8 cellular contexts compared by ENCODE assay signal in the genomic region with DNA sequence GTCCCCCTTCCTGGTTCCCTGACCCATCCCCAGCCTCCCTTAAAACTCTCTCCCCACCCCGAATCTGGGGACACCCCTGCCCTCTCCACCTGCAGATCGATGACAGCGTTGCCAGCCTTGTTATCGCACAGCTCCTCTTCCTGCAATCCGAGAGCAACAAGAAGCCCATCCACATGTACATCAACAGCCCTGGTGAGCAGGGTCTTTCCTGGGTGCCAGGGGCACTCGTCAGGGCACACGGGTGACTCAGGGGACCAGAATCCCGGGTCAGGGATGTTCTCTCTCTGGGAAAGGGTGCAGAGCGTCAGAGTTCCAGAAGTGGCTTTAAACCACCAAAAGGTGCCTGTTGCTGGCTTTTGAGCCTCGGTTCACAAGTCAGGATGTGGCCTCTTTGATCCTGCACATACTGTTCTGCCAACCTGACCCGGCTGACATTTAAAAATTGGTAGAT. TPM values are rescaled to one million over a fixed set of nuclear protein-coding genes. Genes with fewer than 3 reads are reported as not detected.
DNase-seq lines count a peak whose midpoint lies in the region; ATAC-seq, FAIRE-seq and TF ChIP-seq lines count a peak whose summit lies in the region.

No MANE protein-coding gene starts in this region.

- peak overlapping the region; percentile 95 for H3K4me3 ChIP-seq in GM12875 (ENCODE audit: low read depth, low read length)
- H3K4me3 ChIP-seq in endothelial cell of umbilical vein (replicated peaks in 1 of 3; ENCODE audit: insufficient read depth in 1 of 3, low read depth in 1 of 3, low read length in 3 of 3) = peak overlapping the region; percentile 69 to 95 (median 77)
- peak overlapping the region; percentile 69 for H3K4me3 ChIP-seq in parathyroid adenoma (ENCODE audit: low read depth, low read length)

- peak overlapping the region; percentile 71 for H3K27ac ChIP-seq in VCaP
- H3K27ac ChIP-seq in endothelial cell of umbilical vein (ENCODE audit: insufficient read depth, low read depth, low read length) = peak overlapping the region; percentile 57
- peak overlapping the region; percentile 67 for H3K27ac ChIP-seq in parathyroid adenoma

- H3K4me1 ChIP-seq in endothelial cell of umbilical vein (ENCODE audit: control insufficient read depth, extremely low read depth, insufficient read depth, low read length) (peaks cover 7% of the 10 kb centered on the region), parathyroid adenoma (peaks cover 7% of the 10 kb centered on the region)

- H3K36me3 ChIP-seq in endothelial cell of umbilical vein (ENCODE audit: control insufficient read depth in 2 of 2, extremely low read depth in 1 of 2, insufficient read depth in 2 of 2, low read length in 2 of 2) (peaks cover 5 to 14% of the 10 kb centered on the region in 2 experiments), parathyroid adenoma (ENCODE audit: control insufficient read depth, insufficient read depth, low read length) (no peaks in the 10 kb centered on the region)

- TF ChIP-seq CTCF in GM12875 (IDR thresholded peaks at IDR 0.05; ENCODE audit: borderline replicate concordance, insufficient read depth, low read depth, low read length) (no peak), VCaP (conservative IDR thresholded peaks at IDR 0.05) (no peak), endothelial cell of umbilical vein (IDR thresholded peaks at IDR 0.05; ENCODE audit: extremely low read depth in 1 of 2, insufficient read depth in 1 of 2, low read depth in 1 of 2, low read length in 2 of 2) (no peak), parathyroid adenoma (IDR thresholded peaks at IDR 0.05) (no peak)

- TF ChIP-seq POLR2A in endothelial cell of umbilical vein (IDR thresholded peaks at IDR 0.05; ENCODE audit: low read depth, low read length) = no peak

- BruUV-seq in endothelial cell of umbilical vein (replicated peaks; lab: Mats Ljungman, UMichigan) = TSS peak; percentile 58

- CTCF ChIA-PET in endothelial cell of umbilical vein (lab: Charles Lee) = interaction anchor here (1.1 to 1.7 kb wide), 5 partner anchors 10 to 237 kb away, joined by 3 to 8 read pairs (median 4); partner anchors contain the start of gene ALKBH7

- dilution Hi-C loops in endothelial cell of umbilical vein (cut with MboI; ENCODE audit: extremely low pct_ligation_motif_present, low sequenced_read_pairs) = no loop called here

- intact Hi-C loops in endothelial cell of umbilical vein (cut with micrococcal nuclease) = no loop called here

- H3K9me1 ChIP-seq in endothelial cell of umbilical vein (replicated peaks; ENCODE audit: control insufficient read depth, extremely low read depth, insufficient read depth, low read length) = no peaks in the 10 kb centered on the region

- peak overlapping the region; percentile 77 for H3K9ac ChIP-seq in endothelial cell of umbilical vein (replicated peaks; ENCODE audit: extremely low read depth, insufficient read depth, low read length)
- no peak overlapping the region for H3K9ac ChIP-seq in parathyroid adenoma

- H3K79me2 ChIP-seq in endothelial cell of umbilical vein (ENCODE audit: control insufficient read depth, insufficient read depth, low read length) (peaks cover 13% of the 10 kb centered on the region), parathyroid adenoma (no peaks in the 10 kb centered on the region)

- H3K9me3 ChIP-seq in endothelial cell of umbilical vein (replicated peaks; ENCODE audit: control insufficient read depth, insufficient read depth, low read length) = no peaks in the 10 kb centered on the region
- H3K9me3 ChIP-seq in parathyroid adenoma (ENCODE audit: control insufficient read depth, low read length) = no peaks in the 10 kb centered on the region

- FAIRE-seq in endothelial cell of umbilical vein (lab: Jason Lieb, UNC) = no peak

- H3K4me2 ChIP-seq in endothelial cell of umbilical vein (ENCODE audit: insufficient read depth, low read length) (peak overlapping the region; percentile 72), parathyroid adenoma (ENCODE audit: low read length) (peak overlapping the region; percentile 85)

- POLR2A ChIA-PET in endothelial cell of umbilical vein (lab: Charles Lee) = interaction anchor here (3.4 kb wide), 1 partner anchor 10 kb away, joined by 16 read pairs; the partner anchor contains the start of gene ALKBH7

- ATAC-seq in GM18858 (IDR thresholded peaks at IDR 0.05; ENCODE audit: unreplicated experiment) = no peak

- H2AFZ ChIP-seq in endothelial cell of umbilical vein (ENCODE audit: low read depth, low read length) (peak overlapping the region; percentile 96), parathyroid adenoma (peak overlapping the region; percentile 92)

- DNase-seq in endothelial cell of umbilical vein (ENCODE audit: low read depth, low spot score) = no peak
- DNase-seq in NCI-H1436 treated with DMSO at 0.1 percent for 48 hours (lab: John Stamatoyannopoulos, UW) = no peak
- DNase-seq in HuH-7 (ENCODE audit: low spot score) = no peak
- no peak for DNase-seq in activated CD4-positive, CD25-positive, alpha-beta regulatory T cell (lab: John Stamatoyannopoulos, UW)

- H4K20me1 ChIP-seq in endothelial cell of umbilical vein (replicated peaks; ENCODE audit: control insufficient read depth, extremely low read depth, insufficient read depth, low read length) = no peaks in the 10 kb centered on the region

- H3K27me3 ChIP-seq in endothelial cell of umbilical vein (ENCODE audit: control insufficient read depth in 2 of 2, insufficient read depth in 2 of 2, low read length in 2 of 2) (no peaks in the 10 kb centered on the region), parathyroid adenoma (ENCODE audit: control insufficient read depth, insufficient read depth, low read length) (no peaks in the 10 kb centered on the region)

TF ChIP-seq in endothelial cell of umbilical vein, 7 proteins besides CTCF, POLR2A, EP300 and RAD21 (continues in another document):
- TF ChIP-seq FOS (IDR thresholded peaks at IDR 0.05; ENCODE audit: borderline replicate concordance, insufficient read depth, low read length) (no peak), POLR2AphosphoS5 (IDR thresholded peaks at IDR 0.05; ENCODE audit: insufficient read depth, low read depth, low read length) (no peak), EZH2 (IDR thresholded peaks at IDR 0.05; ENCODE audit: borderline replicate concordance, low read depth, low read length, severe bottlenecking) (no peak), JUN (IDR thresholded peaks at IDR 0.05; ENCODE audit: borderline replicate concordance, insufficient read depth, insufficient read length, low read depth) (no peak), MYC (IDR thresholded peaks at IDR 0.05; ENCODE audit: low read depth, low read length) (no peak)

RNA-seq across cellular contexts. Expression of gene CLPP, which starts 1.0 kb away (rescaled TPM):
- 120 and 137 TPM in 2 replicates for total RNA-seq in endothelial cell of umbilical vein
- 314 and 533 TPM in 2 replicates for polyA plus RNA-seq in endothelial cell of umbilical vein
- polyA plus RNA-seq in endothelial cell of umbilical vein (2011; cell fraction: cytosol; rRNA removed) = 108 and 142 TPM in 2 replicates
- 46.8 and 55.1 TPM in 2 replicates for polyA plus RNA-seq in endothelial cell of umbilical vein (2011; cell fraction: nucleus; rRNA removed)
- polyA plus RNA-seq in endothelial cell of umbilical vein (2012) = 84.5 and 117 TPM in 2 replicates
- 39.5 and 61.9 TPM in 2 replicates for polyA minus RNA-seq in endothelial cell of umbilical vein
- polyA minus RNA-seq in endothelial cell of umbilical vein (2011; cell fraction: cytosol; rRNA and poly(A)+ RNA removed) = 62.6 TPM
- polyA minus RNA-seq in endothelial cell of umbilical vein (2011; cell fraction: nucleus; rRNA and poly(A)+ RNA removed) = 8.4 and 11.4 TPM in 2 replicates

RNA-seq across cellular contexts. Expression of gene ALKBH7, which starts 10.2 kb away (rescaled TPM):
- 48.8 and 50.4 TPM in 2 replicates for total RNA-seq in endothelial cell of umbilical vein
- 59.4 and 83.2 TPM in 2 replicates for polyA plus RNA-seq in endothelial cell of umbilical vein
- 24.1 and 31.5 TPM in 2 replicates for polyA plus RNA-seq in endothelial cell of umbilical vein (2011; cell fraction: cytosol; rRNA removed)
- polyA plus RNA-seq in endothelial cell of umbilical vein (2011; cell fraction: nucleus; rRNA removed) = 8.1 and 13.2 TPM in 2 replicates
- polyA plus RNA-seq in endothelial cell of umbilical vein (2012) = 13.4 and 33.2 TPM in 2 replicates
- 7.2 and 9.6 TPM in 2 replicates for polyA minus RNA-seq in endothelial cell of umbilical vein
- 11.7 TPM for polyA minus RNA-seq in endothelial cell of umbilical vein (2011; cell fraction: cytosol; rRNA and poly(A)+ RNA removed)
- 1.5 and 4.6 TPM in 2 replicates for polyA minus RNA-seq in endothelial cell of umbilical vein (2011; cell fraction: nucleus; rRNA and poly(A)+ RNA removed)

RNA-seq across cellular contexts. Expression of gene PSPN, which starts 13.4 kb away (rescaled TPM):
- 1.0 and 1.2 TPM in 2 replicates for total RNA-seq in endothelial cell of umbilical vein
- 0.73 and 0.84 TPM in 2 replicates for polyA plus RNA-seq in endothelial cell of umbilical vein
- 0.49 and 0.69 TPM in 2 replicates for polyA plus RNA-seq in endothelial cell of umbilical vein (2011; cell fraction: cytosol; rRNA removed)
- 0.66 and 0.77 TPM in 2 replicates for polyA plus RNA-seq in endothelial cell of umbilical vein (2011; cell fraction: nucleus; rRNA removed)
- polyA plus RNA-seq in endothelial cell of umbilical vein (2012) = 0.64 and 1.2 TPM in 2 replicates
- 0.83 and 0.96 TPM in 2 replicates for polyA minus RNA-seq in endothelial cell of umbilical vein
- polyA minus RNA-seq in endothelial cell of umbilical vein (2011; cell fraction: cytosol; rRNA and poly(A)+ RNA removed) = 1.8 TPM
- polyA minus RNA-seq in endothelial cell of umbilical vein (2011; cell fraction: nucleus; rRNA and poly(A)+ RNA removed) = 0.53 and 0.58 TPM in 2 replicates

RNA-seq across cellular contexts. Expression of gene ACER1, which starts 29.0 kb away (rescaled TPM):
- total RNA-seq in endothelial cell of umbilical vein = not detected in 2 replicates
- 0.04 TPM in 1 of 2 replicates, not detected in the other for polyA plus RNA-seq in endothelial cell of umbilical vein
- 0.05 TPM in 1 of 2 replicates, not detected in the other for polyA plus RNA-seq in endothelial cell of umbilical vein (2011; cell fraction: cytosol; rRNA removed)
- polyA plus RNA-seq in endothelial cell of umbilical vein (2011; cell fraction: nucleus; rRNA removed) = not detected in 2 replicates
- not detected in 2 replicates for polyA plus RNA-seq in endothelial cell of umbilical vein (2012)
- 0.51 TPM in 1 of 2 replicates, not detected in the other for polyA minus RNA-seq in endothelial cell of umbilical vein
- polyA minus RNA-seq in endothelial cell of umbilical vein (2011; cell fraction: cytosol; rRNA and poly(A)+ RNA removed) = not detected
- not detected in 2 replicates for polyA minus RNA-seq in endothelial cell of umbilical vein (2011; cell fraction: nucleus; rRNA and poly(A)+ RNA removed)

RNA-seq across cellular contexts. Expression of gene GTF2F1, which starts 30.6 kb away (rescaled TPM):
- 56.4 and 58.2 TPM in 2 replicates for total RNA-seq in endothelial cell of umbilical vein
- polyA plus RNA-seq in endothelial cell of umbilical vein = 37.7 and 44.8 TPM in 2 replicates
- polyA plus RNA-seq in endothelial cell of umbilical vein (2011; cell fraction: cytosol; rRNA removed) = 60.8 and 67.1 TPM in 2 replicates
- 43.0 and 45.9 TPM in 2 replicates for polyA plus RNA-seq in endothelial cell of umbilical vein (2011; cell fraction: nucleus; rRNA removed)
- polyA plus RNA-seq in endothelial cell of umbilical vein (2012) = 56.0 and 87.8 TPM in 2 replicates
- 34.0 and 39.6 TPM in 2 replicates for polyA minus RNA-seq in endothelial cell of umbilical vein
- polyA minus RNA-seq in endothelial cell of umbilical vein (2011; cell fraction: cytosol; rRNA and poly(A)+ RNA removed) = 26.4 TPM
- polyA minus RNA-seq in endothelial cell of umbilical vein (2011; cell fraction: nucleus; rRNA and poly(A)+ RNA removed) = 7.5 and 12.8 TPM in 2 replicates
